8 cellular contexts compared by ENCODE assay signal in genomic region chr5:138725153-138725884, GRCh38. TPM values are rescaled to one million over a fixed set of nuclear protein-coding genes. Genes with fewer than 3 reads are reported as not detected.
A peak's percentile ranks its signal among the peaks of the same experiment; 100 is the strongest.
DNase-seq lines count a peak whose midpoint lies in the region; ATAC-seq, FAIRE-seq and TF ChIP-seq lines count a peak whose summit lies in the region.

No MANE protein-coding gene starts in this region.

- TF ChIP-seq CTCF in GM12865 (IDR thresholded peaks at IDR 0.05; ENCODE audit: insufficient read depth, low read depth, low read length, missing control alignments) (no peak), bronchial epithelial cell (IDR thresholded peaks at IDR 0.05; ENCODE audit: insufficient read depth, low read length, severe bottlenecking) (peak; percentile 83), tibial artery (IDR thresholded peaks at IDR 0.05) (no peak), spleen (IDR thresholded peaks at IDR 0.05 in 8 of 11, conservative IDR thresholded peaks at IDR 0.05 in 3 of 11) (no peak)

- DNase-seq in GM12865 (ENCODE audit: low read depth) (peak; percentile 23), NCI-H2171 (lab: John Stamatoyannopoulos, UW) (peak; percentile 70), bronchial epithelial cell (ENCODE audit: low read depth) (peak; percentile 97), left kidney (ENCODE audit: low read depth, low spot score) (peak; percentile 85), tibial artery (no peak), spleen (no peak)

- H3K9me3 ChIP-seq in tibial artery (no peaks in the 10 kb centered on the region), spleen (no peaks in the 10 kb centered on the region)

- WGBS in spleen, 5 donors, result 81 to 92% (median 86%) methylated on average over 13 of the region's 13 CpGs

- FAIRE-seq in bronchial epithelial cell (lab: Jason Lieb, UNC), result peak; percentile 36

- H3K27ac ChIP-seq in tibial artery (peak overlapping the region; percentile 53 to 54), spleen (peak overlapping the region in 4 of 8 donors; percentile 20 to 46 (median 38))

- TF ChIP-seq POLR2A in spleen (IDR thresholded peaks at IDR 0.05), result no peak

- intact Hi-C loops in tibial artery (cut with DNase I; ENCODE audit: low total_unique reads) (no loop called here), spleen (cut with DNase I; ENCODE audit: low total_unique reads) (no loop called here)

- H3K4me3 ChIP-seq in GM12865 (ENCODE audit: low read depth, low read length) (no peak overlapping the region), bronchial epithelial cell (ENCODE audit: low read depth, low read length) (no peak overlapping the region), tibial artery (no peak overlapping the region), spleen (no peak overlapping the region)

- H3K36me3 ChIP-seq in bronchial epithelial cell (ENCODE audit: control insufficient read depth, insufficient read depth, low read length) (no peaks in the 10 kb centered on the region), tibial artery (no peaks in the 10 kb centered on the region), spleen (no peaks in the 10 kb centered on the region)

- ATAC-seq in GM19395 (IDR thresholded peaks at IDR 0.05; ENCODE audit: unreplicated experiment) (no peak), HG03280 (IDR thresholded peaks at IDR 0.05; ENCODE audit: unreplicated experiment) (no peak)

- H3K27me3 ChIP-seq in bronchial epithelial cell (ENCODE audit: control insufficient read depth, insufficient read depth, low read length) (no peaks in the 10 kb centered on the region), tibial artery (no peaks in the 10 kb centered on the region), spleen (replicated peaks in 1 of 7) (peaks cover 0 to 6% (median 0%) of the 10 kb centered on the region in 7 donors)

- H3K4me1 ChIP-seq in tibial artery (peaks cover 0 to 26% (median 0%) of the 10 kb centered on the region in 4 donors), spleen (peaks cover 0 to 10% (median 0%) of the 10 kb centered on the region in 6 donors)

RNA-seq across cellular contexts. Expression of gene CTNNA1, which starts 27.9 kb away (rescaled TPM):
- total RNA-seq in bronchial epithelial cell, result 495 and 774 TPM in 2 replicates
- total RNA-seq in spleen, result 100 to 1,000 TPM; 153 to 313 (median 205) TPM
- polyA plus RNA-seq in spleen, result 10 to 100 TPM; 26.7 to 59.7 (median 27.7) TPM

Comparison
In these comparisons a context has a peak if more than half of its experiments do, and no peak if none do; other contexts are left out.
1. DNase-seq: peak in GM12865 (single experiment), NCI-H2171 (single experiment), bronchial epithelial cell (single experiment) and left kidney (single experiment); none in tibial artery (0 of 2) and spleen (single experiment).